ENCODE assay signal across 8 cellular contexts in genomic region chr20:2508631-2509467, GRCh38.
DNase-seq lines count a peak whose midpoint lies in the region; ATAC-seq and TF ChIP-seq lines count a peak whose summit lies in the region.

TSS of gene ZNF343 (minus strand) at chr20:2508915. CDS start at chr20:2493895, 15,020 bp downstream.

- peak within 1 kb of the TSS; percentile 59; the same call in 1 of the 2 replicates for H3K9ac ChIP-seq in HUES48 (ENCODE audit: low read depth, low read length)
- peak within 1 kb of the TSS; percentile 94 for H3K9ac ChIP-seq in mucosa of stomach (ENCODE audit: low read length)

- DNase-seq in DMS 273 (lab: John Stamatoyannopoulos, UW; ENCODE audit: unreplicated experiment) (peak; percentile 92), OCI-M1 (lab: John Stamatoyannopoulos, UW) (peak; percentile 94), activated T-cell treated with anti-CD3 and anti-CD28 coated beads for 4 hours (peak; percentile 71), erythroblast (lab: John Stamatoyannopoulos, UW) (peak; percentile 89 to 90)
- DNase-seq in stimulated activated CD8-positive, alpha-beta memory T cell treated with anti-CD3 and anti-CD28 coated beads, Interleukin-7, amount 100 ng/mL, for 24 hours (ENCODE audit: low read depth): peak; percentile 55

- H3K27me3 ChIP-seq in HUES48 (ENCODE audit: control insufficient read depth, insufficient read depth, low read length) (peaks cover 61% of the 10 kb centered on the region), mucosa of stomach (ENCODE audit: control insufficient read depth, insufficient read depth, low read length) (no peaks in the 10 kb centered on the region)

- peak; percentile 77 for TF ChIP-seq POLR2A in erythroblast (IDR thresholded peaks at IDR 0.05; ENCODE audit: low read length)

- H3K4me3 ChIP-seq in HUES48 (ENCODE audit: low read depth, low read length) (peak within 1 kb of the TSS; percentile 83), mucosa of stomach (ENCODE audit: low read length) (peak within 1 kb of the TSS; percentile 94)

- H3K36me3 ChIP-seq in HUES48 (ENCODE audit: control insufficient read depth, insufficient read depth, low read length) (no peaks in the 10 kb centered on the region), mucosa of stomach (ENCODE audit: control insufficient read depth, insufficient read depth, low read length) (no peaks in the 10 kb centered on the region)

- H3K27ac ChIP-seq in HUES48 (ENCODE audit: low read depth, low read length): peak within 1 kb of the TSS; percentile 75

- ATAC-seq in GM21423 (IDR thresholded peaks at IDR 0.05; ENCODE audit: unreplicated experiment): peak; percentile 90

- H3K4me1 ChIP-seq in HUES48 (ENCODE audit: control insufficient read depth, insufficient read depth, low read length) (no peaks in the 10 kb centered on the region), mucosa of stomach (ENCODE audit: control insufficient read depth, insufficient read depth, low read length) (peaks cover 9% of the 10 kb centered on the region)

- H3K9me3 ChIP-seq in HUES48 (ENCODE audit: control insufficient read depth, insufficient read depth, low read length) (no peaks in the 10 kb centered on the region), mucosa of stomach (ENCODE audit: control insufficient read depth, low read length) (no peaks in the 10 kb centered on the region)

Comparison
In these comparisons a context has a peak if more than half of its experiments do, and no peak if none do; other contexts are left out.
1. Peak in every context shown above with its lines: DNase-seq, ATAC-seq, H3K4me3 ChIP-seq and H3K27ac ChIP-seq.